Comparison of ENCODE assay signal across 8 cellular contexts in the genomic region with DNA sequence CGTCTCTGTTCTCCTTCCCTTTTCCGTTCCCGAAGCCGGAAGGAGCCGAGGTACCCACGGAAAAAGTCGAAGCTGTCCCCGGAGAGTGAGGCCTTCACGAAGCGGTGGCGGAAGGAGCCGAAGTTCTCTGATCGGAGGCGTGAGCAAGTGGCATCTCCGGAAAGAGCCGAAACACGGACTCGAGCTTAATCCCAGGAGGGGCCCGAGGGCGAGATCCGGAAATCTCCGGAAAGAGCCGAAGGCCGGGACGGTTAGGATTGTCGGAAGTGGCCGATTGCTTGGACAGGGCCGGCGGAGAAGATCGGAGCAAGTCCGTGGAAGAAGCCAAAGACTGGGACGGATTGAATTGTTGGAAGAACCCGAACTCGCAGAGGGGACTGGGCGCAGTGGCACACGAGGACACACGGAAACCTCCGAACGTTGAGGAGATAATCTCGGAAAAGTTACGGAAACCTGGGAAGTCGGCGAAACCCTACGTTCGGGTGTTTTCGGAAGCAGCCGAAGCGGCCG. TPM values are rescaled to one million over a fixed set of nuclear protein-coding genes. Genes with fewer than 3 reads are reported as not detected.
A peak's percentile ranks its signal among the peaks of the same experiment; 100 is the strongest.
DNase-seq lines count a peak whose midpoint lies in the region; ATAC-seq and TF ChIP-seq lines count a peak whose summit lies in the region.

No MANE protein-coding gene starts in this region.

- peaks cover 7% of the 10 kb centered on the region; the same call in 1 of the 2 replicates for H3K4me1 ChIP-seq in H9 (ENCODE audit: insufficient read depth, low read length)

- no peak overlapping the region for H2BK15ac ChIP-seq in H9 (ENCODE audit: low read depth, low read length)

- H3K4me3 Mint-ChIP-seq in H9 (peak overlapping the region; percentile 93 to 94), natural killer cell (peak overlapping the region; percentile 100)
- peak overlapping the region; percentile 90 for H3K4me3 Mint-ChIP-seq in stimulated activated naive B cell treated with anti-CD40 and anti-IgM and Interleukin-4, amounts not matched to agents 10 μg/mL and 1 μg/mL and 100 μg/mL, for 72 hours

- H2AK5ac ChIP-seq in H9 (ENCODE audit: insufficient read length, low read length) = no peak overlapping the region

- H3K4me2 ChIP-seq in H9 (ENCODE audit: insufficient read depth, insufficient read length, low read length) = peak overlapping the region; percentile 98

- peaks cover 22% of the 10 kb centered on the region for H3K23me2 ChIP-seq in H9 (ENCODE audit: insufficient read length, low read depth, low read length, poor library complexity, severe bottlenecking)

- intact Hi-C loops in natural killer cell (cut with micrococcal nuclease) = loop anchor here (1.0 to 10.0 kb wide), 6 partner anchors 19 to 1460 kb away; partner anchors contain the start of genes EPN1, TSEN34 and ZSCAN5A

- no peak overlapping the region for H4K8ac ChIP-seq in H9 (replicated peaks; ENCODE audit: insufficient read length, low read depth, low read length)

- peak overlapping the region; percentile 99 for H3K9ac ChIP-seq in H9 (ENCODE audit: extremely low read depth, insufficient read length, low read length)

- WGBS in H9 (ENCODE audit: extremely low coverage, insufficient read length, low lambda C conversion rate) = no CpG with 5 or more reads among the region's 49 CpGs

- peaks cover 39% of the 10 kb centered on the region for H3K79me2 ChIP-seq in H9 (ENCODE audit: insufficient read depth, low read length)

- H2AFZ ChIP-seq in H9 (ENCODE audit: low read length) = peak overlapping the region; percentile 94

- H3K9me3 ChIP-seq in H9 (ENCODE audit: control insufficient read depth, low read depth, low read length) = no peaks in the 10 kb centered on the region

- H3K4ac ChIP-seq in H9 (ENCODE audit: low read depth, low read length) = no peak overlapping the region; the same call in 1 of the 2 replicates

- H3K36me3 Mint-ChIP-seq in H9 (ENCODE audit: insufficient read depth in 1 of 3, low read depth in 3 of 3) (peaks cover 10 to 55% (median 36%) of the 10 kb centered on the region in 3 experiments), natural killer cell (no peaks in the 10 kb centered on the region)
- H3K36me3 Mint-ChIP-seq in stimulated activated naive B cell treated with anti-CD40 and anti-IgM and Interleukin-4, amounts not matched to agents 10 μg/mL and 1 μg/mL and 100 μg/mL, for 72 hours = peaks cover 41 to 53% of the 10 kb centered on the region in 2 donors

- peaks cover 5% of the 10 kb centered on the region for H4K20me1 ChIP-seq in H9 (ENCODE audit: control insufficient read depth, insufficient read depth, insufficient read length)

- H3K4me3 ChIP-seq in fibroblast of pulmonary artery (replicated peaks; ENCODE audit: low read depth, low read length) = peak overlapping the region; percentile 78

- peak overlapping the region; percentile 98 for H3K18ac ChIP-seq in H9 (ENCODE audit: insufficient read length, low read depth, low read length)

- no peaks in the 10 kb centered on the region for H3K79me1 ChIP-seq in H9 (ENCODE audit: insufficient read depth, low read depth, low read length, poor library complexity, severe bottlenecking)

- H3K14ac ChIP-seq in H9 (ENCODE audit: insufficient read depth, low read length) = peak overlapping the region; percentile 99

- peaks cover 27 to 32% of the 10 kb centered on the region in 2 experiments for H3K4me1 Mint-ChIP-seq in H9
- peaks cover 44 to 56% of the 10 kb centered on the region in 2 donors for H3K4me1 Mint-ChIP-seq in natural killer cell
- peaks cover 41 to 63% of the 10 kb centered on the region in 2 donors for H3K4me1 Mint-ChIP-seq in stimulated activated naive B cell treated with anti-CD40 and anti-IgM and Interleukin-4, amounts not matched to agents 10 μg/mL and 1 μg/mL and 100 μg/mL, for 72 hours

- H4K5ac ChIP-seq in H9 (ENCODE audit: insufficient read length, low read depth, low read length) = no peak overlapping the region

- peak overlapping the region; percentile 47 for H2BK5ac ChIP-seq in H9 (ENCODE audit: insufficient read length, low read length)

- H3T11ph ChIP-seq in H9 (ENCODE audit: low read length) = peak overlapping the region; percentile 81

- H3K27ac Mint-ChIP-seq in H9 (peak overlapping the region; percentile 99 to 100 (median 100)), natural killer cell (peak overlapping the region; percentile 99 to 100)
- H3K27ac Mint-ChIP-seq in stimulated activated naive B cell treated with anti-CD40 and anti-IgM and Interleukin-4, amounts not matched to agents 10 μg/mL and 1 μg/mL and 100 μg/mL, for 72 hours = peak overlapping the region; percentile 99

- peak overlapping the region; percentile 79 for H2BK120ac ChIP-seq in H9 (ENCODE audit: low read depth, low read length, poor library complexity, severe bottlenecking)

- peak; percentile 12; the same call in 1 of the 2 replicates for TF ChIP-seq POLR2A in Raji (IDR thresholded peaks at IDR 0.05; ENCODE audit: insufficient read depth, low read depth, low read length)

- no peak overlapping the region for H3K56ac ChIP-seq in H9 (ENCODE audit: insufficient read length, low read depth, low read length)

- TF ChIP-seq CTCF in H9 (conservative IDR thresholded peaks at IDR 0.05) = no peak
- no peak for TF ChIP-seq CTCF in fibroblast of pulmonary artery (IDR thresholded peaks at IDR 0.05; ENCODE audit: low read length, missing control alignments)
- TF ChIP-seq CTCF in natural killer cell (IDR thresholded peaks at IDR 0.05) = no peak

- no peak overlapping the region for H2BK12ac ChIP-seq in H9 (ENCODE audit: insufficient read length, low read depth, low read length)

- H3K23ac ChIP-seq in H9 (ENCODE audit: insufficient read length, low read depth, low read length) = no peak overlapping the region

- ATAC-seq in natural killer cell = peak; percentile 75 to 87 (median 75)
- peak; percentile 62 to 72 for ATAC-seq in stimulated activated naive B cell treated with anti-CD40 and anti-IgM and Interleukin-4, amounts not matched to agents 10 μg/mL and 1 μg/mL and 100 μg/mL, for 72 hours (replicated peaks)

- H3K9me3 Mint-ChIP-seq in H9 (peaks cover 0 to 3% of the 10 kb centered on the region in 2 experiments; a peak in 3 of 5 replicates), natural killer cell (no peaks in the 10 kb centered on the region)
- no peaks in the 10 kb centered on the region for H3K9me3 Mint-ChIP-seq in stimulated activated naive B cell treated with anti-CD40 and anti-IgM and Interleukin-4, amounts not matched to agents 10 μg/mL and 1 μg/mL and 100 μg/mL, for 72 hours

- H2BK20ac ChIP-seq in H9 (ENCODE audit: low read depth, low read length, poor library complexity, severe bottlenecking) = no peak overlapping the region

- H3K27me3 ChIP-seq in H9 (ENCODE audit: insufficient read depth, low read length) = no peaks in the 10 kb centered on the region

- DNase-seq in EH (ENCODE audit: low read depth) = peak; percentile 100
- DNase-seq in H9 = peak; percentile 99
- peak; percentile 99 for DNase-seq in M059J (ENCODE audit: low read depth)
- DNase-seq in activated gamma-delta T cell (lab: John Stamatoyannopoulos, UW) = peak; percentile 68
- DNase-seq in fibroblast of pulmonary artery (ENCODE audit: low read depth) = peak; percentile 100
- DNase-seq in natural killer cell = peak; percentile 99
- peak; percentile 99 for DNase-seq in stimulated activated naive B cell treated with anti-CD40 and anti-IgM and Interleukin-4, amounts not matched to agents 10 μg/mL and 1 μg/mL and 100 μg/mL, for 72 hours

- H4K91ac ChIP-seq in H9 (ENCODE audit: insufficient read length, low read depth, low read length) = no peak overlapping the region

- H3K27ac ChIP-seq in H9 (ENCODE audit: insufficient read length, low read depth, low read length) = peak overlapping the region; percentile 84

- H3K27me3 Mint-ChIP-seq in H9 (ENCODE audit: low read depth) = no peaks in the 10 kb centered on the region; the same call in 1 of the 2 replicates
- H3K27me3 Mint-ChIP-seq in natural killer cell (ENCODE audit: low read depth in 2 of 2) = peaks cover 0 to 7% of the 10 kb centered on the region in 2 donors
- no peaks in the 10 kb centered on the region for H3K27me3 Mint-ChIP-seq in stimulated activated naive B cell treated with anti-CD40 and anti-IgM and Interleukin-4, amounts not matched to agents 10 μg/mL and 1 μg/mL and 100 μg/mL, for 72 hours

RNA-seq across cellular contexts. Expression of gene U2AF2, which starts 0.5 kb away (rescaled TPM):
- 321 and 342 TPM in 2 replicates for total RNA-seq in H9 (2021)
- total RNA-seq in M059J (2014; rRNA removed; shearing (Covaris generic)) = 140 and 148 TPM in 2 replicates
- 100 to 1,000 TPM; 304 to 322 (median 321) TPM for total RNA-seq in natural killer cell

RNA-seq across cellular contexts. Expression of gene CCDC106, which starts 6.4 kb away (rescaled TPM):
- total RNA-seq in H9 (2021) = 19.9 and 20.0 TPM in 2 replicates
- 4.9 and 5.1 TPM in 2 replicates for total RNA-seq in M059J (2014; rRNA removed; shearing (Covaris generic))
- 1 to 10 TPM; 2.0 to 3.2 (median 3.2) TPM for total RNA-seq in natural killer cell

RNA-seq across cellular contexts. Expression of gene ZNF581, which starts 10.9 kb away (rescaled TPM):
- total RNA-seq in H9 (2021) (65.1 and 68.0 TPM in 2 replicates), natural killer cell (10 to 100 TPM; 15.4 to 21.9 (median 19.0) TPM)
- total RNA-seq in M059J (2014; rRNA removed; shearing (Covaris generic)) = 12.6 and 15.9 TPM in 2 replicates

RNA-seq across cellular contexts. Expression of gene ZNF580, which starts 13.6 kb away (rescaled TPM):
- total RNA-seq in H9 (2021) = 22.4 and 22.8 TPM in 2 replicates
- 18.2 and 20.9 TPM in 2 replicates for total RNA-seq in M059J (2014; rRNA removed; shearing (Covaris generic))
- 10 to 100 TPM; 38.0 to 46.0 (median 40.0) TPM for total RNA-seq in natural killer cell

RNA-seq across cellular contexts. Expression of gene EPN1, which starts 20.6 kb away (rescaled TPM):
- total RNA-seq in H9 (2021) (158 and 159 TPM in 2 replicates), natural killer cell (10 to 100 TPM; 47.6 to 56.4 (median 51.8) TPM)
- 27.7 and 102 TPM in 2 replicates for total RNA-seq in M059J (2014; rRNA removed; shearing (Covaris generic))

Comparison
In these comparisons a context has a peak if more than half of its experiments do, and no peak if none do; other contexts are left out.
1. Peak in every context shown above with its lines: DNase-seq, ATAC-seq, H3K4me3 ChIP-seq and H3K27ac ChIP-seq.